ENCODE assay signal across 8 cellular contexts in genomic region chrX:72126539-72127140, GRCh38. TPM values are rescaled to one million over a fixed set of nuclear protein-coding genes. Genes with fewer than 3 reads are reported as not detected.
DNase-seq lines count a peak whose midpoint lies in the region; TF ChIP-seq lines count a peak whose summit lies in the region.

No MANE protein-coding gene starts in this region.

- peak in 1 of 2 donors; percentile 55 for TF ChIP-seq EP300 in tibial nerve (IDR thresholded peaks at IDR 0.05)

- peaks cover 19% of the 10 kb centered on the region for H3K27me3 Mint-ChIP-seq in activated naive CD4-positive, alpha-beta T cell treated with anti-CD3 and anti-CD28 coated beads for 36 hours (ENCODE audit: low read depth)

- H3K27me3 ChIP-seq in GM23248 (replicated peaks; ENCODE audit: insufficient read depth) (no peaks in the 10 kb centered on the region), trophoblast cell (ENCODE audit: insufficient read depth, low read length) (no peaks in the 10 kb centered on the region), tibial nerve (peaks cover 0 to 27% of the 10 kb centered on the region in 2 donors)

- no peak overlapping the region for H3K23ac ChIP-seq in trophoblast cell (ENCODE audit: low read length)

- H4K12ac ChIP-seq in trophoblast cell (ENCODE audit: low read depth, low read length): no peak overlapping the region

- peaks cover 14% of the 10 kb centered on the region for H3K79me1 ChIP-seq in trophoblast cell (ENCODE audit: low read length)

- peak overlapping the region; percentile 46 for H4K91ac ChIP-seq in trophoblast cell (ENCODE audit: low read depth, low read length)

- H3K4me1 ChIP-seq in GM23248 (ENCODE audit: insufficient read depth) (peaks cover 10% of the 10 kb centered on the region), trophoblast cell (ENCODE audit: control insufficient read depth in 1 of 2, insufficient read depth in 2 of 2, low read length in 2 of 2) (peaks cover 35 to 44% of the 10 kb centered on the region in 2 experiments), tibial nerve (peaks cover 0 to 67% (median 11%) of the 10 kb centered on the region in 4 donors)

- peaks cover 4% of the 10 kb centered on the region for H3K4me1 Mint-ChIP-seq in activated naive CD4-positive, alpha-beta T cell treated with anti-CD3 and anti-CD28 coated beads for 36 hours (ENCODE audit: low read depth)

- in situ Hi-C loops in GM23248 (cut with MboI): loop anchor here (10.0 kb wide), 1 partner anchor 122 kb away; no protein-coding TSS in a partner anchor

- intact Hi-C loops in activated naive CD4-positive, alpha-beta T cell treated with anti-CD3 and anti-CD28 coated beads for 36 hours (cut with micrococcal nuclease): loop anchor here (1.0 to 5.0 kb wide), 7 partner anchors 56 to 456 kb away; partner anchors contain the start of genes NHSL2 and PIN4

- H3K9ac ChIP-seq in GM23248: peak overlapping the region; percentile 21; the same call in 1 of the 2 replicates
- no peak overlapping the region for H3K9ac ChIP-seq in SK-N-MC (ENCODE audit: insufficient read length)
- H3K9ac ChIP-seq in trophoblast cell (ENCODE audit: low read length): no peak overlapping the region

- H3K79me2 ChIP-seq in GM23248 (ENCODE audit: insufficient read depth) (no peaks in the 10 kb centered on the region; the same call in 1 of the 2 replicates), trophoblast cell (ENCODE audit: control insufficient read depth, insufficient read depth, low read length, poor library complexity) (peaks cover 2% of the 10 kb centered on the region)

- CTCF ChIA-PET in activated naive CD4-positive, alpha-beta T cell treated with anti-CD3 and anti-CD28 coated beads for 36 hours (lab: Charles Lee): interaction anchor here (0.6 to 3.0 kb wide), 16 partner anchors 9 to 216 kb away, joined by 3 to 21 read pairs (median 4); partner anchors contain the start of gene NHSL2

- no peak for TF ChIP-seq POLR2A in tibial nerve (IDR thresholded peaks at IDR 0.05)

- no peaks in the 10 kb centered on the region for H4K20me1 ChIP-seq in GM23248 (ENCODE audit: insufficient read depth)

- DNase-seq in EH (ENCODE audit: low read depth) (peak; percentile 90), GM23248 (peak; percentile 84), MV-4-11 (lab: John Stamatoyannopoulos, UW) (peak; percentile 66), SK-N-MC (ENCODE audit: low read depth, low spot score) (peak; percentile 37), glomerular visceral epithelial cell (ENCODE audit: extremely low spot score) (peak; percentile 76), trophoblast cell (peak; percentile 70 to 79), tibial nerve (ENCODE audit: low spot score in 2 of 2) (peak; percentile 82 to 94)
- DNase-seq in activated naive CD4-positive, alpha-beta T cell treated with anti-CD3 and anti-CD28 coated beads for 36 hours: peak; percentile 90

- H3K4me2 ChIP-seq in GM23248 (ENCODE audit: unreplicated experiment) (no peak overlapping the region), trophoblast cell (ENCODE audit: low read length) (no peak overlapping the region)

- H2BK5ac ChIP-seq in trophoblast cell (ENCODE audit: low read depth, low read length, poor library complexity): no peak overlapping the region

- no peak overlapping the region for H2AK5ac ChIP-seq in trophoblast cell (ENCODE audit: low read length)

- H2BK12ac ChIP-seq in trophoblast cell (ENCODE audit: low read length): no peak overlapping the region

- no peak overlapping the region for H3K4me3 Mint-ChIP-seq in activated naive CD4-positive, alpha-beta T cell treated with anti-CD3 and anti-CD28 coated beads for 36 hours

- no peak overlapping the region for H2BK120ac ChIP-seq in trophoblast cell (ENCODE audit: insufficient read depth, low read length, poor library complexity)

- no peaks in the 10 kb centered on the region for H3K9me3 ChIP-seq in GM23248 (ENCODE audit: low read depth)
- H3K9me3 ChIP-seq in SK-N-MC (ENCODE audit: low read depth, low read length): no peaks in the 10 kb centered on the region
- no peaks in the 10 kb centered on the region for H3K9me3 ChIP-seq in trophoblast cell (ENCODE audit: insufficient read depth, low read depth, low read length)
- no peaks in the 10 kb centered on the region for H3K9me3 ChIP-seq in tibial nerve

- H3K4ac ChIP-seq in trophoblast cell (ENCODE audit: low read depth, low read length): no peak overlapping the region

- no peaks in the 10 kb centered on the region for H3F3A ChIP-seq in GM23248 (ENCODE audit: insufficient read depth)

- peak overlapping the region; percentile 33; the same call in 1 of the 2 replicates for H2AFZ ChIP-seq in GM23248
- H2AFZ ChIP-seq in trophoblast cell (ENCODE audit: insufficient read depth, low read length, poor library complexity): no peak overlapping the region

- H3K14ac ChIP-seq in trophoblast cell (ENCODE audit: low read length): no peak overlapping the region

- WGBS in GM23248 (ENCODE audit: low coverage in 1 of 2, low lambda C conversion rate in 2 of 2, missing lambda C conversion rate in 2 of 2), 2 experiments: 14 to 22% methylated on average over 6 to 9 of the region's 9 CpGs
- no CpG with 5 or more reads among the region's 9 CpGs for WGBS in trophoblast cell (ENCODE audit: extremely low coverage, insufficient coverage, insufficient read length)
- WGBS in tibial nerve, 2 donors: 18 to 19% methylated on average over 9 of the region's 9 CpGs

- peak overlapping the region; percentile 36 for H3K27ac Mint-ChIP-seq in activated naive CD4-positive, alpha-beta T cell treated with anti-CD3 and anti-CD28 coated beads for 36 hours

- TF ChIP-seq CTCF in tibial nerve (IDR thresholded peaks at IDR 0.05): peak; percentile 73 to 88 (median 83)

- H3K27ac ChIP-seq in GM23248 (no peak overlapping the region), SK-N-MC (no peak overlapping the region), trophoblast cell (ENCODE audit: low read depth, low read length) (peak overlapping the region; percentile 36), tibial nerve (peak overlapping the region in 3 of 4 donors; percentile 19 to 84 (median 79))

- no peaks in the 10 kb centered on the region for H3K9me2 ChIP-seq in GM23248 (ENCODE audit: insufficient read depth)

- H3K4me3 ChIP-seq in GM23248 (no peak overlapping the region), SK-N-MC (no peak overlapping the region), trophoblast cell (ENCODE audit: low read depth, low read length) (no peak overlapping the region), tibial nerve (no peak overlapping the region)

- H3K36me3 ChIP-seq in GM23248 (ENCODE audit: low read depth) (no peaks in the 10 kb centered on the region), SK-N-MC (ENCODE audit: insufficient read depth, low read length) (no peaks in the 10 kb centered on the region), trophoblast cell (ENCODE audit: control insufficient read depth in 1 of 2, insufficient read depth in 2 of 2, low read length in 2 of 2) (peaks cover 0 to 3% of the 10 kb centered on the region in 2 experiments), tibial nerve (no peaks in the 10 kb centered on the region)

- no peaks in the 10 kb centered on the region for H3K9me3 Mint-ChIP-seq in activated naive CD4-positive, alpha-beta T cell treated with anti-CD3 and anti-CD28 coated beads for 36 hours

- H3K36me3 Mint-ChIP-seq in activated naive CD4-positive, alpha-beta T cell treated with anti-CD3 and anti-CD28 coated beads for 36 hours (ENCODE audit: low read depth): no peaks in the 10 kb centered on the region

- H4K8ac ChIP-seq in trophoblast cell (ENCODE audit: low read depth, low read length): no peak overlapping the region

- H3K18ac ChIP-seq in trophoblast cell (ENCODE audit: low read length): no peak overlapping the region

RNA-seq across cellular contexts. Expression of gene RTL5, which starts 5.1 kb away (rescaled TPM):
- 1.0 and 1.8 TPM in 2 replicates for total RNA-seq in GM23248 (2014; rRNA removed; shearing (Covaris generic))
- 1.5 and 1.8 TPM in 2 replicates for polyA plus RNA-seq in GM23248 (2016; fragmentation: Nextera tagmentation; extraction: Ambion mirVana)
- under 1 TPM; 0.10 TPM for total RNA-seq in activated naive CD4-positive, alpha-beta T cell treated with anti-CD3 and anti-CD28 coated beads for 36 hours
- 5.1 and 5.4 TPM in 2 replicates for polyA plus RNA-seq in trophoblast cell (2013)
- total RNA-seq in tibial nerve: 10 to 100 TPM in 1 of 4 donors, 1 to 10 TPM in 3; 6.5 to 14.7 (median 7.8) TPM

RNA-seq across cellular contexts. Expression of gene PIN4, which starts 54.9 kb away (rescaled TPM):
- total RNA-seq in GM23248 (2014; rRNA removed; shearing (Covaris generic)): 4.9 and 6.5 TPM in 2 replicates
- 22.1 and 24.7 TPM in 2 replicates for polyA plus RNA-seq in GM23248 (2016; fragmentation: Nextera tagmentation; extraction: Ambion mirVana)
- total RNA-seq in activated naive CD4-positive, alpha-beta T cell treated with anti-CD3 and anti-CD28 coated beads for 36 hours: 1 to 10 TPM; 5.6 to 8.0 TPM
- polyA plus RNA-seq in trophoblast cell (2013): 23.5 and 26.8 TPM in 2 replicates
- 10 to 100 TPM in 2 of 4 donors, 1 to 10 TPM in 2; 5.7 to 12.5 (median 8.6) TPM for total RNA-seq in tibial nerve

Comparison
In these comparisons a context has a peak if more than half of its experiments do, and no peak if none do; other contexts are left out.
1. DNase-seq: peak in every context shown above with its lines; median percentile 90 in EH; 90 in activated naive CD4-positive, alpha-beta T cell treated with anti-CD3 and anti-CD28 coated beads for 36 hours; 88 in tibial nerve; 84 in GM23248; 76 in glomerular visceral epithelial cell; 74 in trophoblast cell; 66 in MV-4-11; 37 in SK-N-MC.
2. H3K27ac ChIP-seq: peak in trophoblast cell (single experiment) and tibial nerve (3 of 4); none in GM23248 (single experiment) and SK-N-MC (single experiment).